7 cellular contexts compared by ENCODE assay signal in genomic region chr17:75077490-75078096, GRCh38.
DNase-seq lines count a peak whose midpoint lies in the region; ATAC-seq and TF ChIP-seq lines count a peak whose summit lies in the region.
"Had no signal": no experiment of that assay in that cellular context is flagged by ENCODE, and none has a peak within 500 bp of the region (broad histone marks: within the 10 kb centered on the region; RNA-seq: fewer than 3 reads in every experiment).

No MANE protein-coding gene starts in this region.

- CTCF ChIA-PET in GM10248 (lab: Yijun Ruan, JAX) = interaction anchor here (1.0 to 3.9 kb wide), 12 partner anchors 9 to 193 kb away, joined by 3 to 23 read pairs (median 6); partner anchors contain the start of genes MIF4GD and SLC16A5

- POLR2A ChIA-PET in GM10248 (lab: Yijun Ruan, JAX) = no interaction called here

- TF ChIP-seq CTCF in GM10248 (IDR thresholded peaks at IDR 0.05; ENCODE audit: control extremely low read depth, extremely low read depth, low read depth, missing control alignments) = peak; percentile 40

- no peak for ATAC-seq in GM18519 (IDR thresholded peaks at IDR 0.05; ENCODE audit: low FRiP score, unreplicated experiment)

- DNase-seq in GM10248 (ENCODE audit: extremely low spot score) (peak; percentile 75), NOMO-1 (lab: John Stamatoyannopoulos, UW; ENCODE audit: unreplicated experiment in 2 of 2) (peak; percentile 78 to 83), caudate nucleus (lab: John Stamatoyannopoulos, UW) (peak in 37 of 61 donors; percentile 11 to 74 (median 30)), nucleus accumbens (lab: John Stamatoyannopoulos, UW) (peak in 37 of 56 donors; percentile 7 to 71 (median 33))
- DNase-seq in effector CD8-positive, alpha-beta T cell (lab: John Stamatoyannopoulos, UW) = no peak

- peak overlapping the region; percentile 4 for H3K27ac ChIP-seq in caudate nucleus (ENCODE audit: low read depth, low read length)
- H3K27ac ChIP-seq: KMS-11 had no signal
